In the genomic region with DNA sequence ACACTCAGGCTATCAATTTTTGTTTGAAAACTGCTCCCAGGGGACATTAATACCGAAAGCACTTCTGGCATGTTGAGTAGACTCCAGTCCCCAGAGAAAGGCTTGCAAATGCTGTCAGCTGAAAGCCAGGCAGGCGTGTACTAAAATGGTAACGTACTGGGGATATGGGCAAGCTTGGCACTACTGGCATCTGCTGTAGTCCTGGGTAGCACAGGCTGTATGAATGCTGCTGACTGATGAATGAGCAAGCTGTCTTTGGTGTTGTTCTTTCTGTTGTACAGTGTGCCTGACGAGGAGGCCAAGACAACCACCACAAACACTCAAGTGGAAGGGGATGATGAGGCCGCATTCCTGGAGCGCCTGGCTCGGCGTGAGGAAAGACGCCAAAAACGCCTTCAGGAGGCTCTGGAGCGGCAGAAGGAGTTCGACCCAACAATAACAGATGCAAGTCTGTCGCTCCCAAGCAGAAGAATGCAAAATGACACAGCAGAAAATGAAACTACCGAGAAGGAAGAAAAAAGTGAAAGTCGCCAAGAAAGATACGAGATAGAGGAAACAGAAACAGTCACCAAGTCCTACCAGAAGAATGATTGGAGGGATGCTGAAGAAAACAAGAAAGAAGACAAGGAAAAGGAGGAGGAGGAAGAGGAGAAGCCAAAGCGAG, we compare ENCODE assay signal across 9 cellular contexts. TPM values are rescaled to one million over a fixed set of nuclear protein-coding genes. Genes with fewer than 3 reads are reported as not detected.
DNase-seq lines count a peak whose midpoint lies in the region; ATAC-seq and TF ChIP-seq lines count a peak whose summit lies in the region.
"Had no signal": no experiment of that assay in that cellular context is flagged by ENCODE, and none has a peak within 500 bp of the region (broad histone marks: within the 10 kb centered on the region; RNA-seq: fewer than 3 reads in every experiment).

No MANE protein-coding gene starts in this region.

- peak overlapping the region; percentile 11 to 32 (median 32) for H3K4me3 Mint-ChIP-seq in T-cell

- ATAC-seq in GM19455 (IDR thresholded peaks at IDR 0.05; ENCODE audit: unreplicated experiment) (peak; percentile 61), T-cell (replicated peaks in 1 of 4) (no peak), HG03159 (IDR thresholded peaks at IDR 0.05; ENCODE audit: unreplicated experiment) (no peak)

- H3K4me3 ChIP-seq in right atrium auricular region, result peak overlapping the region in 1 of 2 donors; percentile 12

- POLR2A ChIA-PET in T-cell (lab: Charles Lee), result no interaction called here

- H3K27ac ChIP-seq in right atrium auricular region, result peak overlapping the region; percentile 74 to 87

- H3K4me1 Mint-ChIP-seq in T-cell, result peaks cover 7 to 14% (median 11%) of the 10 kb centered on the region in 3 donors

- no peak for TF ChIP-seq CTCF in right atrium auricular region (IDR thresholded peaks at IDR 0.05)

- peaks cover 0 to 70% of the 10 kb centered on the region in 2 donors for H3K4me1 ChIP-seq in right atrium auricular region

- CTCF ChIA-PET in T-cell (lab: Charles Lee), result no interaction called here

- DNase-seq in Ammon's horn (ENCODE audit: low spot score) (peak; percentile 54), T-cell (no peak), right atrium auricular region (ENCODE audit: low spot score) (peak; percentile 77), NCI-H1092 treated with DMSO at 0.1 percent for 48 hours (lab: John Stamatoyannopoulos, UW) (no peak), COLO829 (ENCODE audit: low spot score) (no peak), midbrain (lab: John Stamatoyannopoulos, UW) (no peak)
- DNase-seq: cortex of kidney had no signal

- H3K9me3 Mint-ChIP-seq in T-cell, result no peaks in the 10 kb centered on the region

- H3K27ac Mint-ChIP-seq in T-cell, result peak overlapping the region in 1 of 2 donors; percentile 18

- H3K27me3 Mint-ChIP-seq in T-cell, result no peaks in the 10 kb centered on the region

- H3K36me3 ChIP-seq in right atrium auricular region, result peaks cover 76% of the 10 kb centered on the region

- no peaks in the 10 kb centered on the region for H3K9me3 ChIP-seq in right atrium auricular region

- H3K36me3 Mint-ChIP-seq in T-cell, result no peaks in the 10 kb centered on the region

- no peaks in the 10 kb centered on the region for H3K27me3 ChIP-seq in right atrium auricular region

RNA-seq across cellular contexts. Expression of gene AGBL3, which starts 53.5 kb away (rescaled TPM):
- 1 to 10 TPM; 2.5 to 6.7 (median 3.5) TPM for total RNA-seq in T-cell
- total RNA-seq in right atrium auricular region, result 1 to 10 TPM in 1 of 2 donors, under 1 TPM in 1; 0.67 to 1.9 TPM

Comparison
In these comparisons a context has a peak if more than half of its experiments do, and no peak if none do; other contexts are left out.
1. DNase-seq: peak in Ammon's horn (single experiment) and right atrium auricular region (single experiment); none in T-cell (0 of 34), NCI-H1092 treated with DMSO at 0.1 percent for 48 hours (single experiment), COLO829 (single experiment) and midbrain (single experiment).